Comparison of ENCODE assay signal across 8 cellular contexts in the genomic region with DNA sequence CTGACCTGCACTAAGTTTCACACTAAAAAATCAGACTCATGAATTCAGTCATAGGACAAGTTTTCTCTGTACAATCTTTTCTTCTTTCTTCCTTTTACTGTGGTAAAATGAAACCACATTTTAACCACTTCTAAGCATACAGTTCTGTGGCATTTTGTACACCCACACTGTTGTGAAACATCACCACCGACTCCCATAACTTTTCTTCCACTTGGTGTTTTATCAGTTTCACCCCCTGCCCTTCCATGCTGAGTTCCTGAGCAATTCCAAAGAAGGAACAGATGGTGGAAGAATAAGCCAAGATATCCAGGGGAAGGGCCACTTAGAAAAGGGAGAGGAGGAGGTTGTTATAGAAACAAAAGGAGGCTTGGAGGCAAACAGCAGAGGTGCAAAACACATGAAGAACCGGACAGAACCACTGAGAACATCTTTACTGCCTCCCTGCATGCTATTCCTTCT. TPM values are rescaled to one million over a fixed set of nuclear protein-coding genes. Genes with fewer than 3 reads are reported as not detected.
A peak's percentile ranks its signal among the peaks of the same experiment; 100 is the strongest.
DNase-seq lines count a peak whose midpoint lies in the region; ATAC-seq, FAIRE-seq and TF ChIP-seq lines count a peak whose summit lies in the region.

No MANE protein-coding gene starts in this region.

- in situ Hi-C loops in transverse colon (cut with MboI; ENCODE audit: low pct_ligation_motif_present in 1 of 4, low pct_unique_long_range_greater_than_20kb in 1 of 4, low sequenced_read_pairs in 3 of 4), result no loop called here

- DNase-seq in GM12892 (ENCODE audit: insufficient read length) (no peak), dedifferentiated amniotic fluid mesenchymal stem cell (ENCODE audit: extremely low spot score) (peak; percentile 16), inferior parietal cortex (ENCODE audit: extremely low spot score) (no peak), foreskin keratinocyte (no peak), transverse colon (no peak), DMS114 treated with DMSO at 0.1 percent for 48 hours (lab: John Stamatoyannopoulos, UW; ENCODE audit: unreplicated experiment) (no peak)

- no peak overlapping the region for H3K4me3 ChIP-seq in transverse colon

- ATAC-seq in GM21423 (IDR thresholded peaks at IDR 0.05; ENCODE audit: unreplicated experiment), result peak; percentile 90
- peak; percentile 86 for ATAC-seq in HG03571 (IDR thresholded peaks at IDR 0.05; ENCODE audit: unreplicated experiment)
- ATAC-seq in foreskin keratinocyte, result no peak

- peaks cover 0 to 24% (median 2%) of the 10 kb centered on the region in 4 donors for H3K36me3 ChIP-seq in transverse colon

- no peak for TF ChIP-seq CTCF in foreskin keratinocyte (conservative IDR thresholded peaks at IDR 0.05)
- no peak for TF ChIP-seq CTCF in transverse colon (IDR thresholded peaks at IDR 0.05)

- no peak for TF ChIP-seq POLR2A in GM12892 (IDR thresholded peaks at IDR 0.05; ENCODE audit: low read depth, low read length)
- no peak for TF ChIP-seq POLR2A in transverse colon (IDR thresholded peaks at IDR 0.05)

- intact Hi-C loops in transverse colon (cut with DNase I; ENCODE audit: low total_unique reads), result no loop called here

- H3K27me3 ChIP-seq in foreskin keratinocyte (no peaks in the 10 kb centered on the region), transverse colon (no peaks in the 10 kb centered on the region)

- FAIRE-seq in GM12892 (lab: Jason Lieb, UNC), result peak; percentile 83

- no peaks in the 10 kb centered on the region for H3K9me3 ChIP-seq in transverse colon

- no peak overlapping the region for H3K27ac ChIP-seq in foreskin keratinocyte
- H3K27ac ChIP-seq in transverse colon, result no peak overlapping the region

- WGBS in transverse colon (ENCODE audit: low coverage in 1 of 2), 2 donors, result 0 to 61% methylated on average over 1 to 2 of the region's 2 CpGs

- H3K4me1 ChIP-seq in foreskin keratinocyte (no peaks in the 10 kb centered on the region), transverse colon (no peaks in the 10 kb centered on the region)

- no peak for TF ChIP-seq EP300 in transverse colon (IDR thresholded peaks at IDR 0.05; ENCODE audit: low read depth)

RNA-seq across cellular contexts. Expression of a gene that starts 22.6 kb away (rescaled TPM):
- polyA plus RNA-seq in GM12892 (2012; ENCODE audit: missing spikeins), result 32.2 TPM
- total RNA-seq in foreskin keratinocyte (9.9 and 11.5 TPM in 2 replicates), transverse colon (10 to 100 TPM; 20.9 to 57.6 (median 25.8) TPM)
- polyA plus RNA-seq in foreskin keratinocyte, result 13.4 and 13.5 TPM in 2 replicates

RNA-seq across cellular contexts. Expression of a gene that starts 38.2 kb away (rescaled TPM):
- polyA plus RNA-seq in GM12892 (2012; ENCODE audit: missing spikeins), result 33.4 TPM
- total RNA-seq in foreskin keratinocyte (28.4 and 29.9 TPM in 2 replicates), transverse colon (10 to 100 TPM in 2 of 4 donors, 1 to 10 TPM in 2; 4.6 to 17.1 (median 9.3) TPM)
- 4.8 and 6.2 TPM in 2 replicates for polyA plus RNA-seq in foreskin keratinocyte

RNA-seq across cellular contexts. Expression of a gene that starts 43.8 kb away (rescaled TPM):
- polyA plus RNA-seq in GM12892 (2012; ENCODE audit: missing spikeins), result 91.6 TPM
- total RNA-seq in foreskin keratinocyte (9.8 and 10.5 TPM in 2 replicates), transverse colon (10 to 100 TPM; 17.1 to 68.5 (median 19.5) TPM)
- polyA plus RNA-seq in foreskin keratinocyte, result 2.9 and 3.3 TPM in 2 replicates
